ENCODE assay signal across 1 cellular context in genomic region chr1:115670476-115671175, GRCh38.
TF ChIP-seq lines count a peak whose summit lies in the region.

No MANE protein-coding gene starts in this region.

TF ChIP-seq in GM23338, 12 proteins besides CTCF, POLR2A, EP300 and RAD21 (continued from another document):
- TF ChIP-seq ZNF462 (CRISPR knock-in tag; IDR thresholded peaks at IDR 0.05) = no peak
- no peak for TF ChIP-seq EZH2 (IDR thresholded peaks at IDR 0.05; ENCODE audit: low read depth, unreplicated experiment)
- TF ChIP-seq STAT1 (IDR thresholded peaks at IDR 0.05; ENCODE audit: unreplicated experiment) = no peak
